ENCODE assay signal across 9 cellular contexts in the genomic region with DNA sequence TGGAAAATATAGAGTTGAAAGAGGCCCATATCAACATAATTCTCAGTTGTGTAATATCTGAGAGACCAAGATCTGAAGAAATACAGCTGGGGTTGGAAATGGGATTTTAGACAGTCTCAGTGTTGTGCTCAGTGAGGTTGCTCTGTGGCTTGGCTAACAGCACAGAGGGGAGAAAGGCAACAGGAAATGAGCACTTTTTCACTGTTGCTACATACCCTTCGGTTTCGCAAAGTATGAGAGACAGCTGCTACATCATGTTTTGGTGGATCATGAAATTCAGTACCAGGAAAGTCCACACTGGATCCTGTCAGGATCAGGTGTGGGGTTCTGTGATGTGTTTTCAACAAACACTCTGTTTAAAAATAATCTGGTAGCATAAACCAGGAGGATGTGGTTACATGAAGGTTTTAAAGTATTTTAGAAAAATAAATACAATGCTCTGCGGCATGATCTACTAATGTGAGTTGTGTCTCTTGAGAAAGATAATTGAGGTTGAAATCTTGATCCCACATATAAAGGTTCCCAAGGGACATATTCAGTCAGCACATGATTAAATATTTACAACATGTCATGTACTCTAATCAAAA. TPM values are rescaled to one million over a fixed set of nuclear protein-coding genes. Genes with fewer than 3 reads are reported as not detected.
A peak's percentile ranks its signal among the peaks of the same experiment; 100 is the strongest.
DNase-seq lines count a peak whose midpoint lies in the region; ATAC-seq, FAIRE-seq and TF ChIP-seq lines count a peak whose summit lies in the region.
"Had no signal": no experiment of that assay in that cellular context is flagged by ENCODE, and none has a peak within 500 bp of the region (broad histone marks: within the 10 kb centered on the region; RNA-seq: fewer than 3 reads in every experiment).

No MANE protein-coding gene starts in this region.

- H3K36me3 Mint-ChIP-seq in CD14-positive monocyte: no peaks in the 10 kb centered on the region
- H3K36me3 Mint-ChIP-seq in activated T-helper 17 cell treated with anti-CD3 and anti-CD28 coated beads, Interleukin-2, amount 50 U/mL, for 72 hours (ENCODE audit: low read depth): no peaks in the 10 kb centered on the region
- H3K36me3 Mint-ChIP-seq in natural killer cell treated with Interleukin-12 subunit alpha and Interleukin-12 subunit beta and Interleukin-15 and Interleukin-18, amount 100 ng/mL, for 72 hours: no peaks in the 10 kb centered on the region

- intact Hi-C loops in CD14-positive monocyte (cut with micrococcal nuclease): no loop called here

- TF ChIP-seq CTCF in CD14-positive monocyte (IDR thresholded peaks at IDR 0.05): no peak
- TF ChIP-seq CTCF in D721Med (IDR thresholded peaks at IDR 0.05; ENCODE audit: insufficient read depth, missing control alignments): no peak

- TF ChIP-seq POLR2A in erythroblast (IDR thresholded peaks at IDR 0.05; ENCODE audit: low read length): no peak

- H3K27me3 Mint-ChIP-seq in CD14-positive monocyte (ENCODE audit: low read depth in 3 of 3): peaks cover 0 to 7% (median 0%) of the 10 kb centered on the region in 3 donors
- peaks cover 9% of the 10 kb centered on the region for H3K27me3 Mint-ChIP-seq in activated T-helper 17 cell treated with anti-CD3 and anti-CD28 coated beads, Interleukin-2, amount 50 U/mL, for 72 hours
- peaks cover 12% of the 10 kb centered on the region in 2 donors for H3K27me3 Mint-ChIP-seq in natural killer cell treated with Interleukin-12 subunit alpha and Interleukin-12 subunit beta and Interleukin-15 and Interleukin-18, amount 100 ng/mL, for 72 hours

- FAIRE-seq in D721Med (lab: Jason Lieb, UNC): no peak

- DNase-seq in CD14-positive monocyte (ENCODE audit: low spot score) (peak; percentile 68), D721Med (ENCODE audit: insufficient read length, low spot score) (no peak), COLO829 (ENCODE audit: low spot score) (no peak), erythroblast (lab: John Stamatoyannopoulos, UW) (no peak)
- DNase-seq in natural killer cell treated with Interleukin-12 subunit alpha and Interleukin-12 subunit beta and Interleukin-15 and Interleukin-18, amount 100 ng/mL, for 72 hours (ENCODE audit: low spot score): peak; percentile 83

- peaks cover 80% of the 10 kb centered on the region for H3K4me1 Mint-ChIP-seq in CD14-positive monocyte
- peaks cover 19% of the 10 kb centered on the region for H3K4me1 Mint-ChIP-seq in activated T-helper 17 cell treated with anti-CD3 and anti-CD28 coated beads, Interleukin-2, amount 50 U/mL, for 72 hours
- peaks cover 40 to 41% of the 10 kb centered on the region in 2 donors for H3K4me1 Mint-ChIP-seq in natural killer cell treated with Interleukin-12 subunit alpha and Interleukin-12 subunit beta and Interleukin-15 and Interleukin-18, amount 100 ng/mL, for 72 hours (ENCODE audit: low read depth in 2 of 2)

- peaks cover 0 to 4% (median 3%) of the 10 kb centered on the region in 7 donors for H3K9me3 Mint-ChIP-seq in CD14-positive monocyte
- H3K9me3 Mint-ChIP-seq in activated T-helper 17 cell treated with anti-CD3 and anti-CD28 coated beads, Interleukin-2, amount 50 U/mL, for 72 hours: no peaks in the 10 kb centered on the region
- no peaks in the 10 kb centered on the region for H3K9me3 Mint-ChIP-seq in natural killer cell treated with Interleukin-12 subunit alpha and Interleukin-12 subunit beta and Interleukin-15 and Interleukin-18, amount 100 ng/mL, for 72 hours

- peak overlapping the region in 1 of 2 donors; percentile 73 for H3K4me3 Mint-ChIP-seq in CD14-positive monocyte
- H3K4me3 Mint-ChIP-seq in activated T-helper 17 cell treated with anti-CD3 and anti-CD28 coated beads, Interleukin-2, amount 50 U/mL, for 72 hours: peak overlapping the region; percentile 4
- H3K4me3 Mint-ChIP-seq in natural killer cell treated with Interleukin-12 subunit alpha and Interleukin-12 subunit beta and Interleukin-15 and Interleukin-18, amount 100 ng/mL, for 72 hours: peak overlapping the region; percentile 65

- H3K27ac Mint-ChIP-seq in CD14-positive monocyte: peak overlapping the region; percentile 86 to 95 (median 95)
- peak overlapping the region; percentile 42 for H3K27ac Mint-ChIP-seq in activated T-helper 17 cell treated with anti-CD3 and anti-CD28 coated beads, Interleukin-2, amount 50 U/mL, for 72 hours
- H3K27ac Mint-ChIP-seq in natural killer cell treated with Interleukin-12 subunit alpha and Interleukin-12 subunit beta and Interleukin-15 and Interleukin-18, amount 100 ng/mL, for 72 hours: peak overlapping the region; percentile 75 to 85

- peak; percentile 91 for ATAC-seq in GM19324 (IDR thresholded peaks at IDR 0.05; ENCODE audit: low FRiP score, unreplicated experiment)
- peak; percentile 88 for ATAC-seq in HG03342 (IDR thresholded peaks at IDR 0.05; ENCODE audit: unreplicated experiment)
- peak; percentile 93 for ATAC-seq in activated T-helper 17 cell treated with anti-CD3 and anti-CD28 coated beads, Interleukin-2, amount 50 U/mL, for 72 hours (replicated peaks)
- peak; percentile 95 to 97 for ATAC-seq in natural killer cell treated with Interleukin-12 subunit alpha and Interleukin-12 subunit beta and Interleukin-15 and Interleukin-18, amount 100 ng/mL, for 72 hours

RNA-seq across cellular contexts. Expression of a gene that starts 6.9 kb away (rescaled TPM):
- under 1 TPM; 0.09 TPM for polyA plus RNA-seq in CD14-positive monocyte
- under 1 TPM in 1 of 2 donors, not detected in 1; 0.11 TPM for total RNA-seq in activated T-helper 17 cell treated with anti-CD3 and anti-CD28 coated beads, Interleukin-2, amount 50 U/mL, for 72 hours
- total RNA-seq in natural killer cell treated with Interleukin-12 subunit alpha and Interleukin-12 subunit beta and Interleukin-15 and Interleukin-18, amount 100 ng/mL, for 72 hours: under 1 TPM; 0.28 to 0.69 TPM
- total RNA-seq: epithelial cell of proximal tubule had no signal

Comparison
In these comparisons a context has a peak if more than half of its experiments do, and no peak if none do; other contexts are left out.
1. DNase-seq: peak in CD14-positive monocyte (single experiment) and natural killer cell treated with Interleukin-12 subunit alpha and Interleukin-12 subunit beta and Interleukin-15 and Interleukin-18, amount 100 ng/mL, for 72 hours (single experiment); none in D721Med (single experiment), COLO829 (single experiment) and erythroblast (0 of 2).
2. H3K27ac Mint-ChIP-seq: peak in every context shown above with its lines; median percentile 95 in CD14-positive monocyte; 80 in natural killer cell treated with Interleukin-12 subunit alpha and Interleukin-12 subunit beta and Interleukin-15 and Interleukin-18, amount 100 ng/mL, for 72 hours; 42 in activated T-helper 17 cell treated with anti-CD3 and anti-CD28 coated beads, Interleukin-2, amount 50 U/mL, for 72 hours.
3. Peak in every context shown above with its lines, with median percentiles within 50 percentile points of each other: ATAC-seq.